9 cellular contexts compared by ENCODE assay signal in genomic region chr9:110742741-110743371, GRCh38.
DNase-seq lines count a peak whose midpoint lies in the region; ATAC-seq and TF ChIP-seq lines count a peak whose summit lies in the region.
"Had no signal": no experiment of that assay in that cellular context is flagged by ENCODE, and none has a peak within 500 bp of the region (broad histone marks: within the 10 kb centered on the region; RNA-seq: fewer than 3 reads in every experiment).

No MANE protein-coding gene starts in this region.

- H3K4me3 ChIP-seq in HCT116 (replicated peaks in 1 of 2; ENCODE audit: low read depth in 1 of 2, low read length in 2 of 2), result no peak overlapping the region
- peak overlapping the region in 1 of 2 donors; percentile 1 for H3K4me3 ChIP-seq in stomach smooth muscle (ENCODE audit: low read length in 2 of 2)

- H3K9ac ChIP-seq in HCT116 (ENCODE audit: low read length) (no peak overlapping the region), stomach smooth muscle (ENCODE audit: low read length in 2 of 2) (peak overlapping the region in 1 of 2 donors; percentile 23)

- no peak for TF ChIP-seq RAD21 in HCT116 (IDR thresholded peaks at IDR 0.05; ENCODE audit: low read depth)

- no peaks in the 10 kb centered on the region for H3K79me2 ChIP-seq in HCT116 (ENCODE audit: insufficient read depth, low read length)

- no peaks in the 10 kb centered on the region for H3K27me3 Mint-ChIP-seq in stimulated activated naive CD8-positive, alpha-beta T cell treated with anti-CD3 and anti-CD28 coated beads, Interleukin-15, amount 100 ng/mL, for 72 hours
- no peaks in the 10 kb centered on the region for H3K27me3 Mint-ChIP-seq in CD4-positive, alpha-beta T cell

- no peak overlapping the region for H3K4me3 Mint-ChIP-seq in stimulated activated naive CD8-positive, alpha-beta T cell treated with anti-CD3 and anti-CD28 coated beads, Interleukin-15, amount 100 ng/mL, for 72 hours
- H3K4me3 Mint-ChIP-seq in CD4-positive, alpha-beta T cell, result no peak overlapping the region

- no peaks in the 10 kb centered on the region for H3K9me2 ChIP-seq in HCT116 (ENCODE audit: insufficient read depth)

- no peaks in the 10 kb centered on the region; a peak in 1 of 4 replicates for H3K36me3 ChIP-seq in HCT116 (ENCODE audit: control insufficient read depth in 1 of 2, insufficient read depth in 2 of 2, low read length in 2 of 2)
- H3K36me3 ChIP-seq in stomach smooth muscle (ENCODE audit: control insufficient read depth in 2 of 2, insufficient read depth in 2 of 2, low read length in 2 of 2), result no peaks in the 10 kb centered on the region

- H3K27ac ChIP-seq in HCT116 (ENCODE audit: low read depth, low read length), result peak overlapping the region; percentile 11; the same call in 1 of the 2 replicates
- H3K27ac ChIP-seq in stomach smooth muscle (ENCODE audit: low read length), result peak overlapping the region; percentile 24
- no peak overlapping the region for H3K27ac ChIP-seq in CD4-positive, alpha-beta T cell (ENCODE audit: low read depth, low read length)

- CTCF ChIA-PET in HCT116 (lab: Charles Lee), result no interaction called here
- CTCF ChIA-PET in CD4-positive, alpha-beta T cell (lab: Charles Lee), result no interaction called here

- H3K27ac Mint-ChIP-seq in stimulated activated naive CD8-positive, alpha-beta T cell treated with anti-CD3 and anti-CD28 coated beads, Interleukin-15, amount 100 ng/mL, for 72 hours, result no peak overlapping the region
- H3K27ac Mint-ChIP-seq in CD4-positive, alpha-beta T cell, result no peak overlapping the region

- intact Hi-C loops in HCT116 (cut with micrococcal nuclease), result no loop called here
- intact Hi-C loops in CD4-positive, alpha-beta T cell (cut with DNase I, micrococcal nuclease), result no loop called here

- H3K36me3 Mint-ChIP-seq in CD4-positive, alpha-beta T cell (ENCODE audit: low read depth), result no peaks in the 10 kb centered on the region

- H3K9me3 Mint-ChIP-seq in stimulated activated naive CD8-positive, alpha-beta T cell treated with anti-CD3 and anti-CD28 coated beads, Interleukin-15, amount 100 ng/mL, for 72 hours, result peaks cover 0 to under 1% of the 10 kb centered on the region in 2 donors
- no peaks in the 10 kb centered on the region for H3K9me3 Mint-ChIP-seq in CD4-positive, alpha-beta T cell

- H3K9me3 ChIP-seq in HCT116 (ENCODE audit: control insufficient read depth in 1 of 2, insufficient read depth in 1 of 2, low read depth in 1 of 2, low read length in 2 of 2) (peaks cover 0 to 3% of the 10 kb centered on the region in 2 experiments; a peak in 1 of 4 replicates), stomach smooth muscle (ENCODE audit: control insufficient read depth in 2 of 2, low read length in 2 of 2) (no peaks in the 10 kb centered on the region)
- H3K9me3 ChIP-seq in CD4-positive, alpha-beta T cell (ENCODE audit: control insufficient read depth, low read length), result no peaks in the 10 kb centered on the region

- peak overlapping the region; percentile 91 for H2AFZ ChIP-seq in HCT116 (ENCODE audit: low read depth, low read length, poor library complexity, severe bottlenecking)

- H3K27me3 ChIP-seq in HCT116 (ENCODE audit: insufficient read depth, low read length) (no peaks in the 10 kb centered on the region), stomach smooth muscle (ENCODE audit: control insufficient read depth in 1 of 2, insufficient read depth in 2 of 2, low read length in 2 of 2) (no peaks in the 10 kb centered on the region)
- no peaks in the 10 kb centered on the region for H3K27me3 ChIP-seq in CD4-positive, alpha-beta T cell (ENCODE audit: control insufficient read depth, insufficient read depth, low read length)

- no TSS peak for BruUV-seq in HCT116 (replicated peaks; lab: Mats Ljungman, UMichigan)

- H3K4me1 Mint-ChIP-seq in stimulated activated naive CD8-positive, alpha-beta T cell treated with anti-CD3 and anti-CD28 coated beads, Interleukin-15, amount 100 ng/mL, for 72 hours, result no peaks in the 10 kb centered on the region
- H3K4me1 Mint-ChIP-seq in CD4-positive, alpha-beta T cell (ENCODE audit: low read depth), result no peaks in the 10 kb centered on the region

- H3K4me1 ChIP-seq in HCT116 (ENCODE audit: control insufficient read depth in 1 of 2, insufficient read depth in 2 of 2, low read length in 2 of 2) (peaks cover 41 to 60% of the 10 kb centered on the region in 2 experiments), stomach smooth muscle (ENCODE audit: control insufficient read depth, insufficient read depth, low read length) (no peaks in the 10 kb centered on the region)

- no peak for TF ChIP-seq CTCF in HCT116 (IDR thresholded peaks at IDR 0.05 in 2 of 3, conservative IDR thresholded peaks at IDR 0.05 in 1 of 3; ENCODE audit: borderline replicate concordance in 1 of 3, insufficient read depth in 1 of 3, low read depth in 2 of 3, low read length in 2 of 3)
- no peak for TF ChIP-seq CTCF in CD4-positive, alpha-beta T cell (IDR thresholded peaks at IDR 0.05)

- ATAC-seq in HCT116 (no peak), GM19397 (IDR thresholded peaks at IDR 0.05; ENCODE audit: unreplicated experiment) (no peak)
- ATAC-seq in stimulated activated naive CD8-positive, alpha-beta T cell treated with anti-CD3 and anti-CD28 coated beads, Interleukin-15, amount 100 ng/mL, for 72 hours, result no peak
- ATAC-seq in CD4-positive, alpha-beta T cell (ENCODE audit: poor library complexity), result no peak

- TF ChIP-seq POLR2A in HCT116 (IDR thresholded peaks at IDR 0.05; ENCODE audit: borderline replicate concordance, extremely low read depth, insufficient read depth, insufficient read length), result no peak

- peak overlapping the region; percentile 41 for H3K4me2 ChIP-seq in HCT116 (ENCODE audit: low read length)

- no peak for DNase-seq in HCT116 (ENCODE audit: low read depth, low spot score)
- DNase-seq in astrocyte of the hippocampus (ENCODE audit: low read depth, low spot score), result peak; percentile 58
- DNase-seq in iPS-NIHi7 (ENCODE audit: extremely low spot score), result peak; percentile 35
- DNase-seq in stimulated activated naive CD8-positive, alpha-beta T cell treated with anti-CD3 and anti-CD28 coated beads, Interleukin-15, amount 100 ng/mL, for 72 hours, result no peak
- DNase-seq in NCI-H2227 treated with DMSO at 0.1 percent for 48 hours (lab: John Stamatoyannopoulos, UW), result no peak
- DNase-seq in CD4-positive, alpha-beta T cell, result no peak
- DNase-seq: islet precursor cell had no signal

- RAD21 ChIA-PET in HCT116 (lab: Charles Lee; ENCODE audit: low non-redundant PET in 1 of 2, low total read pairs in 2 of 2, uncharacterized antibody in 2 of 2, unreplicated experiment in 2 of 2), result no interaction called here

- POLR2A ChIA-PET in HCT116 (lab: Charles Lee), result no interaction called here
- POLR2A ChIA-PET in CD4-positive, alpha-beta T cell (lab: Charles Lee), result no interaction called here

- H4K20me1 ChIP-seq in HCT116 (ENCODE audit: insufficient read depth), result no peaks in the 10 kb centered on the region

TF ChIP-seq in HCT116, 20 proteins besides CTCF, POLR2A, EP300 and RAD21:
- TF ChIP-seq SP1 (IDR thresholded peaks at IDR 0.05; ENCODE audit: low read depth) (no peak), SRF (IDR thresholded peaks at IDR 0.05; ENCODE audit: low read depth) (no peak), ZNF274 (IDR thresholded peaks at IDR 0.05; ENCODE audit: low read depth, low read length) (no peak), EGR1 (IDR thresholded peaks at IDR 0.05; ENCODE audit: low read depth) (no peak), ZFX (IDR thresholded peaks at IDR 0.05) (no peak), JUND (IDR thresholded peaks at IDR 0.05) (no peak), REST (IDR thresholded peaks at IDR 0.05; ENCODE audit: low read depth) (no peak), CEBPB (IDR thresholded peaks at IDR 0.05; ENCODE audit: low read depth) (no peak), ELF1 (IDR thresholded peaks at IDR 0.05; ENCODE audit: borderline replicate concordance, low read depth) (no peak), POLR2AphosphoS5 (IDR thresholded peaks at IDR 0.05; ENCODE audit: low read depth, low read length) (no peak), FOSL1 (IDR thresholded peaks at IDR 0.05; ENCODE audit: low read depth) (no peak), MAX (IDR thresholded peaks at IDR 0.05) (no peak)
TF ChIP-seq in HCT116: peak in this region for 0.

Comparison
In these comparisons a context has a peak if more than half of its experiments do, and no peak if none do; other contexts are left out.
1. DNase-seq: peak in astrocyte of the hippocampus (single experiment) and iPS-NIHi7 (single experiment); none in HCT116 (single experiment), stimulated activated naive CD8-positive, alpha-beta T cell treated with anti-CD3 and anti-CD28 coated beads, Interleukin-15, amount 100 ng/mL, for 72 hours (0 of 2), NCI-H2227 treated with DMSO at 0.1 percent for 48 hours (single experiment) and CD4-positive, alpha-beta T cell (0 of 10).